9 cellular contexts compared by ENCODE assay signal in the genomic region with DNA sequence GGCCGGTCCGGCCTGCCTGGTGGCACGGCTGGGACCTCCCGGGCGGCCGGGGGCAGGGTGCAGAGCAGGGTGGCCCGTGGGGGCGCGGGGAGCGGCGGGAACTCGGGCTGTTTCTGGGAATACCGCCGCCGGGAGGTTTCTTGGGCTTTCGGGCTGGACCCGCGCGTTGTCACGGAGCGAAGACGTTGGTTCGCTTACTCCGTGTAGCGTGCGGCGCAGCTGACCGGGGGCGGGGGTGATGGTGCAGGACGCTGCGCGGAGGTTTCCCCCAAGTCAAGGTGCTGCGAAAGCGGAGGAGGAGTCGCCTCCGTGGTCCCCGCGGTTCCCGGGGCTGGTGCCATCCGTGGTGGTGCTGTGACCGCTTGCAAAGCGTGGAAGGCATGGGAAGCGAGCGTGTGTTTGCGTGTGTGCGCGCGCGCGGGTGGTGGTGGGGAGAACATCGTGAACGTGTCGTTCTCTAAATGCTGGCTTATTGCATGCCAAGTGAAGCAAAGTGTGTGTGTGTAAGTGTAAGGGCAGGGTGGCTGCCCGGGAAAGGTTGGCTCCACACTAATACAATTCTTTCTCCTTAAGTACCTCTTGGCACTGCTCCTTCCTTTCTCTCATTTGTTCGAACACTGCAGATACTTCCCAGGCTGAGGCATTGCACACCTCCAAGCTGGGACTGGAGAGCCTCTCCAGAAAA.
DNase-seq lines count a peak whose midpoint lies in the region.
"Had no signal": no experiment of that assay in that cellular context is flagged by ENCODE, and none has a peak within 500 bp of the region (broad histone marks: within the 10 kb centered on the region; RNA-seq: fewer than 3 reads in every experiment).

No MANE protein-coding gene starts in this region.

- H3K36me3 ChIP-seq in HUES48 (ENCODE audit: control insufficient read depth, insufficient read depth, low read length) (no peaks in the 10 kb centered on the region), iPS-20b (ENCODE audit: insufficient read depth, low read depth, low read length) (no peaks in the 10 kb centered on the region)

- peaks cover 46% of the 10 kb centered on the region for H3K4me1 ChIP-seq in HUES48 (ENCODE audit: control insufficient read depth, insufficient read depth, low read length)
- peaks cover 44% of the 10 kb centered on the region for H3K4me1 ChIP-seq in iPS-20b (ENCODE audit: insufficient read depth, low read length)

- DNase-seq in astrocyte of the hippocampus (ENCODE audit: low read depth, low spot score), result peak; percentile 26
- DNase-seq in stimulated activated CD8-positive, alpha-beta memory T cell treated with anti-CD3 and anti-CD28 coated beads, Interleukin-4, amount 100 ng/mL, for 48 hours, result peak; percentile 25
- DNase-seq in central memory CD4-positive, alpha-beta T cell, result no peak
- DNase-seq in NCI-H446 (lab: John Stamatoyannopoulos, UW), result no peak
- no peak for DNase-seq in islet precursor cell
- DNase-seq: foreskin melanocyte, NCI-H2107 had no signal

- peaks cover 40% of the 10 kb centered on the region for H3K27me3 ChIP-seq in HUES48 (ENCODE audit: control insufficient read depth, insufficient read depth, low read length)
- H3K27me3 ChIP-seq in iPS-20b (ENCODE audit: insufficient read depth, low read length), result peaks cover 49% of the 10 kb centered on the region

- H3K9ac ChIP-seq in HUES48 (ENCODE audit: low read depth, low read length) (no peak overlapping the region), iPS-20b (ENCODE audit: low read depth, low read length) (no peak overlapping the region)

- H3K27ac ChIP-seq in HUES48 (ENCODE audit: low read depth, low read length) (no peak overlapping the region), iPS-20b (ENCODE audit: low read length) (no peak overlapping the region)

- peak overlapping the region; percentile 72 for H3K4me3 ChIP-seq in HUES48 (ENCODE audit: low read depth, low read length)
- peak overlapping the region; percentile 76 for H3K4me3 ChIP-seq in iPS-20b (ENCODE audit: low read length)

- H3K9me3 ChIP-seq in HUES48 (ENCODE audit: control insufficient read depth, insufficient read depth, low read length), result no peaks in the 10 kb centered on the region
- no peaks in the 10 kb centered on the region for H3K9me3 ChIP-seq in iPS-20b (ENCODE audit: insufficient read depth, low read depth, low read length)

Comparison
In these comparisons a context has a peak if more than half of its experiments do, and no peak if none do; other contexts are left out.
1. DNase-seq: peak in astrocyte of the hippocampus (single experiment) and stimulated activated CD8-positive, alpha-beta memory T cell treated with anti-CD3 and anti-CD28 coated beads, Interleukin-4, amount 100 ng/mL, for 48 hours (single experiment); none in central memory CD4-positive, alpha-beta T cell (single experiment), NCI-H446 (0 of 2) and islet precursor cell (single experiment).